8 cellular contexts compared by ENCODE assay signal in the genomic region with DNA sequence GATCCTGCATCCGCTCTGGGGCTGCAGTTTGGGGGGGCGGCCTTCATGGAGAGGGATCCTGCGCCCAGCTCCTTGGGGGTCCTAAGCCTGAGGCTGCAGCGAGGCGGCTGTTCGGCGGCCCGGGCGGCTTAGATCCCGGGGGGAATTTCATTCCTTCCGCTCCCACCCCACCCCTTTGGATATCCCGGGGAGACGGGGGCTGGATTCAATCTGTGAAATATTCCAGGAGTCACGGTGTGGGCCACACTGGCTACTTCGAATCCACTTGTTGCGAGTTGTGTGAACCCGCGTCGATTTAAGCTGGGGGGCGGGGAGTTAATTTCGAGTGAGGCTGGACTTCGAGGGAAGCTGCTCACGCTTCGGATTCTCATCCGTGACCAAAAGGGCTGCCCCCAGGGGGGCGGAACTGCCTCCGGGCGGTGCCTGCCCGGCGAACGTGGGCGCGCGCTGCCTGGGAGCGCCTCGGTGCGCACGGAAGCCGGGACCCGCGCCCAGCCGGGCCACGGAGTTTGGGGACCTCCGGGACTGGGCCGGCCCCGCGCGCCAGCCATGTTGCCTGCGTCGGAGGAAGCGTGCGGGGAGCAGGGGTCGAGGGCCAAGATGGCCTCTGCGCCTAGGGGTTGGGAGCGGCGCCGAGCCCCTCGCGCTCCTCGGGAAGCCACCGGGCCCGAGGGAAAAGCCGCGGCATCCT. TPM values are rescaled to one million over a fixed set of nuclear protein-coding genes. Genes with fewer than 3 reads are reported as not detected.
A peak's percentile ranks its signal among the peaks of the same experiment; 100 is the strongest.
DNase-seq lines count a peak whose midpoint lies in the region; ATAC-seq, FAIRE-seq and TF ChIP-seq lines count a peak whose summit lies in the region.

No MANE protein-coding gene starts in this region.

- no peaks in the 10 kb centered on the region for H3K9me3 ChIP-seq in GM12878 (replicated peaks; ENCODE audit: control insufficient read depth, insufficient read depth, low read length)

- TF ChIP-seq RAD21 in GM12878 (IDR thresholded peaks at IDR 0.05; ENCODE audit: insufficient read depth, low read depth, low read length) = no peak

- peaks cover 7% of the 10 kb centered on the region; the same call in 1 of the 2 replicates for H3K4me1 ChIP-seq in GM12878 (ENCODE audit: control insufficient read depth, insufficient read depth, low read length)

- H2AFZ ChIP-seq in GM12878 (ENCODE audit: control insufficient read depth, low read depth, low read length) = peak overlapping the region; percentile 92

- WGBS in GM12878 (ENCODE audit: insufficient coverage, insufficient replicate concordance, low lambda C conversion rate, missing lambda C conversion rate) = 2% methylated on average over 60 of the region's 64 CpGs

- SMC1A ChIA-PET in GM12878 (lab: Charles Lee; ENCODE audit: uncharacterized antibody, unreplicated experiment) = interaction anchor here (0.6 to 1.7 kb wide), 5 partner anchors 12 to 121 kb away, joined by 3 to 4 read pairs (median 3); no protein-coding TSS in a partner anchor

- H3K4me1 Mint-ChIP-seq in immature natural killer cell = peaks cover 0 to 9% of the 10 kb centered on the region in 2 donors

- RAD21 ChIA-PET in GM12878 (lab: Charles Lee; ENCODE audit: unreplicated experiment) = interaction anchor here (1.0 kb wide), 1 partner anchor 61 kb away, joined by 4 read pairs; no protein-coding TSS in a partner anchor

- BruUV-seq in GM12878 (replicated peaks; lab: Mats Ljungman, UMichigan) = no TSS peak

- peaks cover 12 to 18% (median 12%) of the 10 kb centered on the region in 3 donors for H3K27me3 Mint-ChIP-seq in immature natural killer cell (ENCODE audit: low read depth in 3 of 3)

- no peak for TF ChIP-seq EP300 in GM12878 (IDR thresholded peaks at IDR 0.05; ENCODE audit: borderline replicate concordance in 1 of 2, control insufficient read depth in 1 of 2, low read depth in 2 of 2, low read length in 2 of 2)

- H3K27ac Mint-ChIP-seq in immature natural killer cell = no peak overlapping the region

- peak overlapping the region in 4 of 5 donors; percentile 35 to 55 (median 46) for H3K4me3 Mint-ChIP-seq in immature natural killer cell

- peak overlapping the region; percentile 57 for H3K27ac ChIP-seq in GM12878 (ENCODE audit: control insufficient read depth, insufficient read depth)

- intact Hi-C loops in Right ventricle myocardium superior (cut with DNase I) = no loop called here
- intact Hi-C loops in Right ventricle myocardium inferior (cut with DNase I) = no loop called here
- intact Hi-C loops in GM12878 (cut with micrococcal nuclease; ENCODE audit: unreplicated experiment) = loop anchor here (2.0 to 10.0 kb wide), 4 partner anchors 61 to 399 kb away; a partner anchor contains a TSS

- H3K4me2 ChIP-seq in GM12878 (ENCODE audit: control insufficient read depth, insufficient read depth) = peak overlapping the region; percentile 86

- H3K9me3 Mint-ChIP-seq in immature natural killer cell = no peaks in the 10 kb centered on the region

- no peak for TF ChIP-seq POLR2A in NB4 (IDR thresholded peaks at IDR 0.05; ENCODE audit: extremely low read depth, insufficient read length)
- peak; percentile 69; the same call in 1 of the 2 replicates for TF ChIP-seq POLR2A in GM12878 (IDR thresholded peaks at IDR 0.05; ENCODE audit: low read depth, low read length)

- DNase-seq in Right ventricle myocardium superior = no peak
- no peak for DNase-seq in Right ventricle myocardium inferior (ENCODE audit: missing footprints)
- peak; percentile 55 for DNase-seq in NB4 (ENCODE audit: low read depth)
- no peak for DNase-seq in GM12878 (ENCODE audit: low read depth, low spot score)
- DNase-seq in immature natural killer cell = no peak
- peak; percentile 6 for DNase-seq in stimulated activated CD4-positive, alpha-beta T cell treated with anti-CD3 and anti-CD28 coated beads, Interleukin-12 subunit alpha, Interleukin-12 subunit beta, amount 100 ng/mL, for 4 hours
- DNase-seq in superior temporal gyrus (ENCODE audit: extremely low spot score) = no peak
- no peak for DNase-seq in activated gamma-delta T cell treated with Interleukin-2 at 50 U/mL for 16 hours

- no peaks in the 10 kb centered on the region; a peak in 1 of 4 replicates for H3K27me3 ChIP-seq in GM12878 (replicated peaks in 1 of 2; ENCODE audit: control insufficient read depth in 2 of 2, insufficient read depth in 2 of 2, low read length in 1 of 2)

- TF ChIP-seq CTCF in NB4 (IDR thresholded peaks at IDR 0.05; ENCODE audit: low read depth, low read length) (no peak), GM12878 (IDR thresholded peaks at IDR 0.05 in 2 of 3, conservative IDR thresholded peaks at IDR 0.05 in 1 of 3; ENCODE audit: control insufficient read depth in 2 of 3, extremely low read depth in 1 of 3, insufficient read depth in 1 of 3, low read depth in 3 of 3, low read length in 3 of 3) (no peak)

- no peaks in the 10 kb centered on the region for H3K36me3 ChIP-seq in GM12878 (ENCODE audit: control insufficient read depth in 2 of 2, insufficient read depth in 2 of 2, low read length in 1 of 2)

- H3K4me3 ChIP-seq in NB4 (ENCODE audit: low read depth, low read length) = peak overlapping the region; percentile 50
- H3K4me3 ChIP-seq in GM12878 = peak overlapping the region; percentile 97

- CTCF ChIA-PET in GM12878 (lab: Yijun Ruan, JAX) = no interaction called here

- ATAC-seq in Right ventricle myocardium superior (ENCODE audit: poor library complexity) = peak; percentile 49
- no peak for ATAC-seq in Right ventricle myocardium inferior
- ATAC-seq in GM12878 = peak; percentile 71

- in situ Hi-C loops in GM12878 (cut with MboI) = no loop called here

- no peaks in the 10 kb centered on the region for H3K36me3 Mint-ChIP-seq in immature natural killer cell

- POLR2A ChIA-PET in GM12878 (lab: Charles Lee) = interaction anchor here (0.6 to 1.1 kb wide), 3 partner anchors 62 to 400 kb away, joined by 3 to 4 read pairs (median 4); a partner anchor contains a TSS

- no peak for FAIRE-seq in GM12878 (lab: Jason Lieb, UNC)

- H3K79me2 ChIP-seq in GM12878 (ENCODE audit: control insufficient read depth, insufficient read depth, low read length) = peaks cover 36% of the 10 kb centered on the region

- no peaks in the 10 kb centered on the region for H4K20me1 ChIP-seq in GM12878 (ENCODE audit: control insufficient read depth, insufficient read depth)

- peak overlapping the region; percentile 79 for H3K9ac ChIP-seq in GM12878 (ENCODE audit: control insufficient read depth, insufficient read depth, low read length)

TF ChIP-seq in GM12878, 131 proteins besides CTCF, POLR2A, EP300 and RAD21 (continues in another document):
- TF ChIP-seq RUNX3 (IDR thresholded peaks at IDR 0.05; ENCODE audit: low read length) (peak; percentile 22; the same call in 1 of the 2 replicates), POU2F2 (IDR thresholded peaks at IDR 0.05; ENCODE audit: borderline replicate concordance, low read depth, low read length) (no peak), NFXL1 (IDR thresholded peaks at IDR 0.05; ENCODE audit: borderline replicate concordance) (no peak), GATAD2B (conservative IDR thresholded peaks at IDR 0.05; ENCODE audit: low read depth) (no peak; the same call in 1 of the 2 replicates), KDM1A (IDR thresholded peaks at IDR 0.05; ENCODE audit: borderline replicate concordance) (no peak), GABPA (IDR thresholded peaks at IDR 0.05; ENCODE audit: low read depth) (no peak), ZNF24 (IDR thresholded peaks at IDR 0.05) (no peak), BMI1 (IDR thresholded peaks at IDR 0.05; ENCODE audit: borderline replicate concordance) (no peak), RCOR1 (conservative IDR thresholded peaks at IDR 0.05; ENCODE audit: low read depth, low read length) (no peak), MEF2A (IDR thresholded peaks at IDR 0.05; ENCODE audit: insufficient read depth, low read depth, low read length) (no peak), ZBED1 (IDR thresholded peaks at IDR 0.05; ENCODE audit: borderline replicate concordance) (no peak), CEBPB (IDR thresholded peaks at IDR 0.05; ENCODE audit: borderline replicate concordance in 1 of 2, low read depth in 2 of 2, low read length in 2 of 2) (no peak)
- TF ChIP-seq, protein P1, sequence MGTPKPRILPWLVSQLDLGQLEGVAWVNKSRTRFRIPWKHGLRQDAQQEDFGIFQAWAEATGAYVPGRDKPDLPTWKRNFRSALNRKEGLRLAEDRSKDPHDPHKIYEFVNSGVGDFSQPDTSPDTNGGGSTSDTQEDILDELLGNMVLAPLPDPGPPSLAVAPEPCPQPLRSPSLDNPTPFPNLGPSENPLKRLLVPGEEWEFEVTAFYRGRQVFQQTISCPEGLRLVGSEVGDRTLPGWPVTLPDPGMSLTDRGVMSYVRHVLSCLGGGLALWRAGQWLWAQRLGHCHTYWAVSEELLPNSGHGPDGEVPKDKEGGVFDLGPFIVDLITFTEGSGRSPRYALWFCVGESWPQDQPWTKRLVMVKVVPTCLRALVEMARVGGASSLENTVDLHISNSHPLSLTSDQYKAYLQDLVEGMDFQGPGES (IDR thresholded peaks at IDR 0.05) = no peak

RNA-seq across cellular contexts. Expression of a gene that starts 0.8 kb away (rescaled TPM):
- total RNA-seq in Right ventricle myocardium superior = 2.0 TPM
- 1.5 TPM for total RNA-seq in Right ventricle myocardium inferior
- 68.1 and 70.4 TPM in 2 replicates for total RNA-seq in GM12878 (2013; cell fraction: nucleolus; rRNA removed)
- 26.4 and 27.8 TPM in 2 replicates for total RNA-seq in GM12878 (2014; rRNA removed)
- 26.5 and 28.3 TPM in 2 replicates for total RNA-seq in GM12878 (2014; rRNA removed; fragmentation: Illumina TruSeq; extraction: Trizol)
- 25.6 and 26.6 TPM in 2 replicates for total RNA-seq in GM12878 (2021)
- polyA plus RNA-seq in GM12878 (2011; ENCODE audit: low read depth) = 5.3 TPM
- polyA plus RNA-seq in GM12878 (2011; rRNA removed) = 2.0 and 3.2 TPM in 2 replicates
- 0.72 and 1.0 TPM in 2 replicates for polyA plus RNA-seq in GM12878 (2011; cell fraction: cytosol; rRNA removed)
- polyA plus RNA-seq in GM12878 (2011; cell fraction: nucleus; rRNA removed) = 2.0 and 3.1 TPM in 2 replicates
- polyA plus RNA-seq in GM12878 (2012) = 4.3 and 6.2 TPM in 2 replicates
- 15.6 and 27.0 TPM in 2 replicates for polyA plus RNA-seq in GM12878 (2014; fragmentation: Illumina TruSeq; extraction: Trizol)
- 1 to 10 TPM; 4.7 to 8.9 TPM for polyA plus RNA-seq in GM12878 (2014; fragmentation: Nextera tagmentation; extraction: Ambion mirVana)
- 17.4 and 17.8 TPM in 2 replicates for polyA plus RNA-seq in GM12878 (2014; rRNA removed)
- 10 to 100 TPM; 16.7 to 17.3 TPM for polyA plus RNA-seq in GM12878 (2016; fragmentation: Nextera tagmentation; extraction: Ambion mirVana)
- polyA minus RNA-seq in GM12878 (2011; rRNA and poly(A)+ RNA removed) = 4.0 and 4.9 TPM in 2 replicates
- polyA minus RNA-seq in GM12878 (2011; cell fraction: cytosol; rRNA and poly(A)+ RNA removed) = 0.80 and 1.5 TPM in 2 replicates
- 2.1 and 4.8 TPM in 2 replicates for polyA minus RNA-seq in GM12878 (2011; cell fraction: nucleus; rRNA and poly(A)+ RNA removed)
- under 1 TPM in 2 of 3 donors, not detected in 1; 0.08 to 0.13 TPM for polyA plus RNA-seq in immature natural killer cell

Comparison
In these comparisons a context has a peak if more than half of its experiments do, and no peak if none do; other contexts are left out.
1. DNase-seq: peak in NB4 (single experiment) and stimulated activated CD4-positive, alpha-beta T cell treated with anti-CD3 and anti-CD28 coated beads, Interleukin-12 subunit alpha, Interleukin-12 subunit beta, amount 100 ng/mL, for 4 hours (single experiment); none in Right ventricle myocardium superior (single experiment), Right ventricle myocardium inferior (single experiment), GM12878 (single experiment), immature natural killer cell (0 of 3), superior temporal gyrus (single experiment) and activated gamma-delta T cell treated with Interleukin-2 at 50 U/mL for 16 hours (single experiment).